In the genomic region with DNA sequence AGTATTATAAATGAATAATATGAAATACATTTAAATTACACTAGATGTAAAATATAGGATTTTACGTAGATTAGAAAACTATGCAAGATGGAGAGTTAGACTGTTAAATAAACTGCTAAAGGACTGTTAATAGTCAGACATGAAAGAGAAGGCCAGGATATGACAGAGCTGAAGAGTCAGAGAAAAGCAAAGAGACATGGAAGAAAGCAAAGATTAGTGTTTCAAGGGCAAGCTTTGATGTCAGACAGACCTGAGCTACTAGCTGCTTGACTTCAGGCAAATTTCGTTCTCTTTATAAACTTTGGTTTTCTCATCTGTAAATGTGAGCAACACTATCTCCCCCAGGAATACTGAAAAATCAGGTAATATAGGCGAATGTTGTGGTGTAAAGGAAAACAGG, we compare ENCODE assay signal across 1 cellular context.
TF ChIP-seq lines count a peak whose summit lies in the region.

No MANE protein-coding gene starts in this region.

TF ChIP-seq in GM23338, 12 proteins besides CTCF, POLR2A, EP300 and RAD21 (continued from another document):
- TF ChIP-seq, protein P1, sequence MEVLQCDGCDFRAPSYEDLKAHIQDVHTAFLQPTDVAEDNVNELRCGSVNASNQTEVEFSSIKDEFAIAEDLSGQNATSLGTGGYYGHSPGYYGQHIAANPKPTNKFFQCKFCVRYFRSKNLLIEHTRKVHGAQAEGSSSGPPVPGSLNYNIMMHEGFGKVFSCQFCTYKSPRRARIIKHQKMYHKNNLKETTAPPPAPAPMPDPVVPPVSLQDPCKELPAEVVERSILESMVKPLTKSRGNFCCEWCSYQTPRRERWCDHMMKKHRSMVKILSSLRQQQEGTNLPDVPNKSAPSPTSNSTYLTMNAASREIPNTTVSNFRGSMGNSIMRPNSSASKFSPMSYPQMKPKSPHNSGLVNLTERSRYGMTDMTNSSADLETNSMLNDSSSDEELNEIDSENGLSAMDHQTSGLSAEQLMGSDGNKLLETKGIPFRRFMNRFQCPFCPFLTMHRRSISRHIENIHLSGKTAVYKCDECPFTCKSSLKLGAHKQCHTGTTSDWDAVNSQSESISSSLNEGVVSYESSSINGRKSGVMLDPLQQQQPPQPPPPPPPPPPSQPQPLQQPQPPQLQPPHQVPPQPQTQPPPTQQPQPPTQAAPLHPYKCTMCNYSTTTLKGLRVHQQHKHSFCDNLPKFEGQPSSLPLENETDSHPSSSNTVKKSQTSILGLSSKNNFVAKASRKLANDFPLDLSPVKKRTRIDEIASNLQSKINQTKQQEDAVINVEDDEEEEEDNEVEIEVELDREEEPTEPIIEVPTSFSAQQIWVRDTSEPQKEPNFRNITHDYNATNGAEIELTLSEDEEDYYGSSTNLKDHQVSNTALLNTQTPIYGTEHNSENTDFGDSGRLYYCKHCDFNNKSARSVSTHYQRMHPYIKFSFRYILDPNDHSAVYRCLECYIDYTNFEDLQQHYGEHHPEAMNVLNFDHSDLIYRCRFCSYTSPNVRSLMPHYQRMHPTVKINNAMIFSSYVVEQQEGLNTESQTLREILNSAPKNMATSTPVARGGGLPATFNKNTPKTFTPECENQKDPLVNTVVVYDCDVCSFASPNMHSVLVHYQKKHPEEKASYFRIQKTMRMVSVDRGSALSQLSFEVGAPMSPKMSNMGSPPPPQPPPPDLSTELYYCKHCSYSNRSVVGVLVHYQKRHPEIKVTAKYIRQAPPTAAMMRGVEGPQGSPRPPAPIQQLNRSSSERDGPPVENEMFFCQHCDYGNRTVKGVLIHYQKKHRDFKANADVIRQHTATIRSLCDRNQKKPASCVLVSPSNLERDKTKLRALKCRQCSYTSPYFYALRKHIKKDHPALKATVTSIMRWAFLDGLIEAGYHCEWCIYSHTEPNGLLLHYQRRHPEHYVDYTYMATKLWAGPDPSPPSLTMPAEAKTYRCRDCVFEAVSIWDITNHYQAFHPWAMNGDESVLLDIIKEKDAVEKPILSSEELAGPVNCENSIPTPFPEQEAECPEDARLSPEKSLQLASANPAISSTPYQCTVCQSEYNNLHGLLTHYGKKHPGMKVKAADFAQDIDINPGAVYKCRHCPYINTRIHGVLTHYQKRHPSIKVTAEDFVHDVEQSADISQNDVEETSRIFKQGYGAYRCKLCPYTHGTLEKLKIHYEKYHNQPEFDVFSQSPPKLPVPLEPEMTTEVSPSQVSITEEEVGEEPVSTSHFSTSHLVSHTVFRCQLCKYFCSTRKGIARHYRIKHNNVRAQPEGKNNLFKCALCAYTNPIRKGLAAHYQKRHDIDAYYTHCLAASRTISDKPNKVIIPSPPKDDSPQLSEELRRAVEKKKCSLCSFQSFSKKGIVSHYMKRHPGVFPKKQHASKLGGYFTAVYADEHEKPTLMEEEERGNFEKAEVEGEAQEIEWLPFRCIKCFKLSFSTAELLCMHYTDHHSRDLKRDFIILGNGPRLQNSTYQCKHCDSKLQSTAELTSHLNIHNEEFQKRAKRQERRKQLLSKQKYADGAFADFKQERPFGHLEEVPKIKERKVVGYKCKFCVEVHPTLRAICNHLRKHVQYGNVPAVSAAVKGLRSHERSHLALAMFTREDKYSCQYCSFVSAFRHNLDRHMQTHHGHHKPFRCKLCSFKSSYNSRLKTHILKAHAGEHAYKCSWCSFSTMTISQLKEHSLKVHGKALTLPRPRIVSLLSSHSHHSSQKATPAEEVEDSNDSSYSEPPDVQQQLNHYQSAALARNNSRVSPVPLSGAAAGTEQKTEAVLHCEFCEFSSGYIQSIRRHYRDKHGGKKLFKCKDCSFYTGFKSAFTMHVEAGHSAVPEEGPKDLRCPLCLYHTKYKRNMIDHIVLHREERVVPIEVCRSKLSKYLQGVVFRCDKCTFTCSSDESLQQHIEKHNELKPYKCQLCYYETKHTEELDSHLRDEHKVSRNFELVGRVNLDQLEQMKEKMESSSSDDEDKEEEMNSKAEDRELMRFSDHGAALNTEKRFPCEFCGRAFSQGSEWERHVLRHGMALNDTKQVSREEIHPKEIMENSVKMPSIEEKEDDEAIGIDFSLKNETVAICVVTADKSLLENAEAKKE (CRISPR knock-in tag; IDR thresholded peaks at IDR 0.05) = no peak
